Comparison of ENCODE assay signal across 1 cellular context in genomic region chr4:41257257-41257900, GRCh38.
TF ChIP-seq lines count a peak whose summit lies in the region.

No MANE protein-coding gene starts in this region.

TF ChIP-seq in GM12878, 131 proteins besides CTCF, POLR2A, EP300 and RAD21:
- TF ChIP-seq BHLHE40 (IDR thresholded peaks at IDR 0.05; ENCODE audit: borderline replicate concordance in 1 of 2, low read depth in 2 of 2, low read length in 1 of 2) (peak; percentile 30 to 47; a peak in 1 of 4 replicates), USF1 (IDR thresholded peaks at IDR 0.05; ENCODE audit: borderline replicate concordance, extremely low read length, insufficient read depth, low read depth, low read length) (peak; percentile 31), NR2F1 (conservative IDR thresholded peaks at IDR 0.05) (no peak)
- TF ChIP-seq, protein P1, sequence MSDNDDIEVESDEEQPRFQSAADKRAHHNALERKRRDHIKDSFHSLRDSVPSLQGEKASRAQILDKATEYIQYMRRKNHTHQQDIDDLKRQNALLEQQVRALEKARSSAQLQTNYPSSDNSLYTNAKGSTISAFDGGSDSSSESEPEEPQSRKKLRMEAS (IDR thresholded peaks at IDR 0.05; ENCODE audit: low read depth, low read length): peak; percentile 57; the same call in 1 of the 2 replicates
